Comparison of ENCODE assay signal across 21 cellular contexts in the genomic region with DNA sequence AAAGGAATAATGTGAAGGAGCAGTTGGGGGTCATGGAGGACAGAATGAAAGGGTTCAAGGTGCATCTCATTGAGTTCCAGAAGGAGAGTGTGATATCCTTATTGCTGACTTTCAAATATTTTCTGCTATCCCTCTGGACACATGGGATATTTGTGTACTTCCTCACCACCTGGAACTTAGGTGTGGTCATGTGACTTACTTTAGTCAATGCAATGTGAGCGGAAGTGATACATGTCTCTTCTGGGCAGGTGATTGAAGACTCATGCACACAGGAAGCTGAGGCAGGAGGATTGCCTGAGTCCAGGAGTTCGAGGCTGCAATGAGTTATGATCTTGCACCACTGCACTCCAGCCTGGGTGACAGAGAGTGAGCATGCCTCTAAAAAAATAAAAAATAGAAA.
"Had no signal": no experiment of that assay in that cellular context is flagged by ENCODE, and none has a peak within 500 bp of the region (broad histone marks: within the 10 kb centered on the region; RNA-seq: fewer than 3 reads in every experiment).

No MANE protein-coding gene starts in this region.

- FAIRE-seq: RCC 7860, TTC549 had no signal

- DNase-seq: activated B cell treated with CpG ODN at 0.5 μM for 24 hours; activated CD4-positive, alpha-beta T cell treated with anti-CD3 and anti-CD28 coated beads for 1 hour; activated CD4-positive, alpha-beta T cell treated with anti-CD3 and anti-CD28 coated beads, Interleukin-2, amount 10 ng/mL, durations not matched to agents 24 days and 14 days; activated CD4-positive, alpha-beta T cell treated with anti-CD3 and anti-CD28 coated beads, Interleukin-2, amount 50 U/mL, for 48 hours; activated CD8-positive, alpha-beta memory T cell treated with anti-CD3 and anti-CD28 coated beads, Interleukin-2, amount 10 ng/mL, durations not matched to agents 7 days and 5 days; activated effector memory CD4-positive, alpha-beta T cell treated with Interleukin-2 at 50 U/mL for 16 hours; activated naive CD4-positive, alpha-beta T cell; activated T-cell treated with anti-CD3 and anti-CD28 coated beads, Interleukin-2, amount 50 U/mL, for 24 hours; aorta; Kasumi-1; NCI-H1105 treated with DMSO at 0.1 percent for 48 hours; NCI-H1436 treated with DMSO at 0.1 percent for 48 hours; NCI-H187; NCI-H2081; NCI-H446; NCI-H524; SHP77; T-helper 17 cell; T-helper 9 cell had no signal

- ATAC-seq: activated CD8-positive, alpha-beta memory T cell treated with anti-CD3 and anti-CD28 coated beads, Interleukin-2, amount 10 ng/mL, durations not matched to agents 7 days and 5 days; T-helper 17 cell had no signal
